ENCODE assay signal across 17 cellular contexts in genomic region chr3:146273721-146274407, GRCh38. TPM values are rescaled to one million over a fixed set of nuclear protein-coding genes. Genes with fewer than 3 reads are reported as not detected.
A peak's percentile ranks its signal among the peaks of the same experiment; 100 is the strongest.
DNase-seq lines count a peak whose midpoint lies in the region; ATAC-seq, FAIRE-seq and TF ChIP-seq lines count a peak whose summit lies in the region.
"Had no signal": no experiment of that assay in that cellular context is flagged by ENCODE, and none has a peak within 500 bp of the region (broad histone marks: within the 10 kb centered on the region; RNA-seq: fewer than 3 reads in every experiment).

No MANE protein-coding gene starts in this region.

- no peak overlapping the region for H3K18ac ChIP-seq in H1 (ENCODE audit: extremely low read depth, low read length)

- intact Hi-C loops in heart right ventricle (cut with DNase I) (no loop called here), Right ventricle myocardium inferior (cut with DNase I) (no loop called here), uterus (cut with DNase I; ENCODE audit: low total_unique reads) (no loop called here)
- intact Hi-C loops in activated CD4-positive, alpha-beta memory T cell treated with anti-CD3 and anti-CD28 coated beads for 36 hours (cut with micrococcal nuclease), result no loop called here

- POLR2A ChIA-PET in H1 (lab: Charles Lee; ENCODE audit: partially characterized antibody), result no interaction called here
- POLR2A ChIA-PET in activated CD4-positive, alpha-beta memory T cell treated with anti-CD3 and anti-CD28 coated beads for 36 hours (lab: Charles Lee), result no interaction called here

- H2AFZ ChIP-seq in H1 (ENCODE audit: low read length) (0 out of 2 replicates have a peak overlapping the region, but pooled peaks have one; percentile 27), osteoblast (ENCODE audit: low read length) (no peak overlapping the region)

- H3K79me2 ChIP-seq in H1 (ENCODE audit: control insufficient read depth in 1 of 2, insufficient read depth in 2 of 2, low read length in 2 of 2), result no peaks in the 10 kb centered on the region
- H3K79me2 ChIP-seq in osteoblast (ENCODE audit: insufficient read depth, low read length), result no peaks in the 10 kb centered on the region

- no peak overlapping the region for H4K91ac ChIP-seq in H1 (replicated peaks; ENCODE audit: insufficient read length, low read length)

- no peaks in the 10 kb centered on the region for H3K27me3 Mint-ChIP-seq in activated CD4-positive, alpha-beta memory T cell treated with anti-CD3 and anti-CD28 coated beads for 36 hours

- H2BK5ac ChIP-seq in H1 (ENCODE audit: low read depth, low read length), result no peak overlapping the region

- H3K4ac ChIP-seq in H1 (replicated peaks; ENCODE audit: insufficient read length, low read depth, low read length), result no peak overlapping the region

- CTCF ChIA-PET in H1 (lab: Charles Lee; ENCODE audit: partially characterized antibody), result interaction anchor here (0.6 kb wide), 1 partner anchor 498 kb away, joined by 3 read pairs; no protein-coding TSS in a partner anchor
- CTCF ChIA-PET in activated CD4-positive, alpha-beta memory T cell treated with anti-CD3 and anti-CD28 coated beads for 36 hours (lab: Charles Lee), result no interaction called here

- H3K4me1 ChIP-seq in heart right ventricle (peaks cover 0 to 32% (median 14%) of the 10 kb centered on the region in 9 donors), H1 (replicated peaks in 1 of 4; ENCODE audit: control insufficient read depth in 3 of 4, insufficient read depth in 4 of 4, low read length in 3 of 4) (no peaks in the 10 kb centered on the region), osteoblast (ENCODE audit: insufficient read depth, low read length) (peaks cover 38% of the 10 kb centered on the region), uterus (peaks cover 0 to 9% of the 10 kb centered on the region in 2 donors)
- H3K4me1 ChIP-seq: Caco-2 had no signal

- peak overlapping the region in 7 of 10 donors; percentile 14 to 75 (median 57) for H3K27ac ChIP-seq in heart right ventricle
- H3K27ac ChIP-seq in H1 (ENCODE audit: low read depth, low read length), result no peak overlapping the region
- peak overlapping the region; percentile 95 for H3K27ac ChIP-seq in osteoblast (ENCODE audit: low read depth, low read length)
- peak overlapping the region; percentile 60 to 74 for H3K27ac ChIP-seq in uterus
- H3K27ac ChIP-seq: C4-2B had no signal

- no peak overlapping the region for H2BK20ac ChIP-seq in H1 (ENCODE audit: low read length)

- H4K8ac ChIP-seq in H1 (ENCODE audit: extremely low read depth, insufficient read depth, low read length), result no peak overlapping the region

- H3K4me3 Mint-ChIP-seq in activated CD4-positive, alpha-beta memory T cell treated with anti-CD3 and anti-CD28 coated beads for 36 hours, result no peak overlapping the region

- H4K20me1 ChIP-seq in H1 (replicated peaks in 1 of 2; ENCODE audit: control insufficient read depth in 1 of 2, insufficient read depth in 2 of 2, low read length in 2 of 2), result no peaks in the 10 kb centered on the region
- H4K20me1 ChIP-seq in osteoblast (ENCODE audit: insufficient read depth, low read length), result no peaks in the 10 kb centered on the region

- WGBS in heart right ventricle, 2 donors, result 91 to 95% methylated on average over 6 of the region's 6 CpGs
- 91% methylated on average over 6 of the region's 6 CpGs; no CpG with 5 or more reads in 1 of the 2 experiments for WGBS in H1 (ENCODE audit: extremely low coverage in 1 of 2, insufficient coverage in 1 of 2, insufficient read length in 1 of 2, insufficient replicate concordance in 2 of 2, low coverage in 1 of 2, low lambda C conversion rate in 2 of 2, missing lambda C conversion rate in 1 of 2), 2 experiments

- no peak for FAIRE-seq in H1 (lab: Jason Lieb, UNC)
- FAIRE-seq: HepG2 had no signal

- H3K9me3 ChIP-seq in heart right ventricle, result no peaks in the 10 kb centered on the region
- H3K9me3 ChIP-seq in H1 (ENCODE audit: insufficient read depth in 2 of 2, low read depth in 1 of 2, low read length in 1 of 2), result no peaks in the 10 kb centered on the region
- H3K9me3 ChIP-seq in osteoblast (ENCODE audit: low read depth, low read length), result no peaks in the 10 kb centered on the region
- H3K9me3 ChIP-seq in uterus, result no peaks in the 10 kb centered on the region

- TF ChIP-seq EP300 in H1 (IDR thresholded peaks at IDR 0.05; ENCODE audit: borderline replicate concordance in 1 of 2, low read depth in 2 of 2, low read length in 2 of 2), result no peak

- no peak overlapping the region for H3K4me2 ChIP-seq in H1 (ENCODE audit: insufficient read depth in 1 of 2, low read depth in 2 of 2, low read length in 2 of 2)
- H3K4me2 ChIP-seq in osteoblast (ENCODE audit: insufficient read depth, low read length), result peak overlapping the region; percentile 33

- no peak for ATAC-seq in heart right ventricle
- no peak for ATAC-seq in Right ventricle myocardium inferior
- ATAC-seq in GM18519 (IDR thresholded peaks at IDR 0.05; ENCODE audit: low FRiP score, unreplicated experiment), result no peak
- ATAC-seq: HepG2 had no signal

- H3K23me2 ChIP-seq in H1 (ENCODE audit: low read depth, low read length), result no peaks in the 10 kb centered on the region

- TF ChIP-seq CTCF in heart right ventricle (IDR thresholded peaks at IDR 0.05) (no peak), H1 (IDR thresholded peaks at IDR 0.05; ENCODE audit: control extremely low read depth in 1 of 3, insufficient read depth in 1 of 3, low read depth in 1 of 3, low read length in 3 of 3) (no peak), osteoblast (IDR thresholded peaks at IDR 0.05; ENCODE audit: extremely low read depth, low read depth, low read length) (no peak), uterus (IDR thresholded peaks at IDR 0.05) (no peak)

- DNase-seq in heart right ventricle, result no peak
- no peak for DNase-seq in Right ventricle myocardium inferior (ENCODE audit: missing footprints)
- DNase-seq in H1 (ENCODE audit: low read depth in 1 of 2, low spot score in 2 of 2), result no peak
- no peak for DNase-seq in osteoblast (ENCODE audit: insufficient read length, low spot score, missing footprints)
- DNase-seq in uterus, result no peak
- DNase-seq in activated CD4-positive, alpha-beta memory T cell treated with anti-CD3 and anti-CD28 coated beads for 36 hours, result no peak
- DNase-seq in NCI-H748 (lab: John Stamatoyannopoulos, UW; ENCODE audit: unreplicated experiment), result no peak
- DNase-seq: 8988T, Caco-2, NCI-H1092 treated with DMSO at 0.1 percent for 48 hours, NCI-H1694, NCI-H446, NCI-H748 treated with DMSO at 0.1 percent for 48 hours had no signal

- no peaks in the 10 kb centered on the region for H3K4me1 Mint-ChIP-seq in activated CD4-positive, alpha-beta memory T cell treated with anti-CD3 and anti-CD28 coated beads for 36 hours (ENCODE audit: low read depth)

- H3K27me3 ChIP-seq in heart right ventricle (no peaks in the 10 kb centered on the region), H1 (replicated peaks in 1 of 4; ENCODE audit: control insufficient read depth in 3 of 4, extremely low read depth in 1 of 4, insufficient read depth in 3 of 4, low read length in 3 of 4) (no peaks in the 10 kb centered on the region), osteoblast (ENCODE audit: insufficient read depth, low read length) (no peaks in the 10 kb centered on the region), uterus (no peaks in the 10 kb centered on the region)
- H3K27me3 ChIP-seq: MG63 had no signal

- H3K9me3 Mint-ChIP-seq in activated CD4-positive, alpha-beta memory T cell treated with anti-CD3 and anti-CD28 coated beads for 36 hours, result no peaks in the 10 kb centered on the region

- no peak overlapping the region for H3K56ac ChIP-seq in H1 (replicated peaks; ENCODE audit: insufficient read length, low read depth, low read length)

- no peaks in the 10 kb centered on the region for H3K79me1 ChIP-seq in H1 (ENCODE audit: low read depth, low read length)

- H4K5ac ChIP-seq in H1 (ENCODE audit: insufficient read length, low read depth, low read length), result no peak overlapping the region

- H3K36me3 ChIP-seq in heart right ventricle, result no peaks in the 10 kb centered on the region
- H3K36me3 ChIP-seq in H1 (ENCODE audit: control insufficient read depth in 2 of 4, insufficient read depth in 4 of 4, low read length in 3 of 4), result no peaks in the 10 kb centered on the region
- H3K36me3 ChIP-seq in osteoblast (ENCODE audit: insufficient read depth, low read length), result no peaks in the 10 kb centered on the region
- H3K36me3 ChIP-seq in uterus, result no peaks in the 10 kb centered on the region
- H3K36me3 ChIP-seq: MG63 had no signal

- H3K4me3 ChIP-seq in heart right ventricle, result no peak overlapping the region
- H3K4me3 ChIP-seq in H1 (ENCODE audit: extremely low read depth in 1 of 4, insufficient read depth in 2 of 4, low read depth in 3 of 4, low read length in 4 of 4), result no peak overlapping the region
- H3K4me3 ChIP-seq in osteoblast (ENCODE audit: insufficient read depth, low read length), result no peak overlapping the region
- no peak overlapping the region for H3K4me3 ChIP-seq in uterus
- H3K4me3 ChIP-seq: MG63 had no signal

- H3K36me3 Mint-ChIP-seq in activated CD4-positive, alpha-beta memory T cell treated with anti-CD3 and anti-CD28 coated beads for 36 hours, result no peaks in the 10 kb centered on the region

- no peak overlapping the region for H3K27ac Mint-ChIP-seq in activated CD4-positive, alpha-beta memory T cell treated with anti-CD3 and anti-CD28 coated beads for 36 hours

- TF ChIP-seq RAD21 in H1 (IDR thresholded peaks at IDR 0.05 in 1 of 2, conservative IDR thresholded peaks at IDR 0.05 in 1 of 2; ENCODE audit: low read depth in 2 of 2, low read length in 2 of 2), result no peak

- no peak overlapping the region for H3K23ac ChIP-seq in H1 (ENCODE audit: insufficient read length)

- TF ChIP-seq POLR2A in H1 (IDR thresholded peaks at IDR 0.05; ENCODE audit: control extremely low read depth in 1 of 2, low read depth in 2 of 2, low read length in 2 of 2) (no peak), uterus (IDR thresholded peaks at IDR 0.05) (no peak)

- no peak overlapping the region for H3K14ac ChIP-seq in H1 (ENCODE audit: insufficient read length)

- no peak overlapping the region for H2AK5ac ChIP-seq in H1 (ENCODE audit: low read depth, low read length)

- H2BK15ac ChIP-seq in H1 (ENCODE audit: low read length), result no peak overlapping the region

- H2BK120ac ChIP-seq in H1 (replicated peaks; ENCODE audit: low read depth, low read length), result no peak overlapping the region

- no peak overlapping the region for H2BK12ac ChIP-seq in H1 (ENCODE audit: low read depth, low read length)

- no peak overlapping the region for H3K9ac ChIP-seq in H1 (replicated peaks in 1 of 4; ENCODE audit: extremely low read depth in 1 of 4, low read depth in 3 of 4, low read length in 3 of 4)

RNA-seq across cellular contexts. Expression of gene PLSCR4, which starts 23.0 kb away (rescaled TPM):
- total RNA-seq in heart right ventricle, result 10 to 100 TPM in 6 of 10 donors, 1 to 10 TPM in 4; 8.1 to 16.4 (median 12.0) TPM
- polyA plus RNA-seq in heart right ventricle, result 1 to 10 TPM; 4.6 to 9.5 TPM
- total RNA-seq in Right ventricle myocardium inferior, result 20.3 TPM
- 1.5 and 2.9 TPM in 2 replicates for total RNA-seq in H1 (2021; fragmentation: NEBNext Ultra II Directional; extraction: Animal tissue kit (Norgen Biotek cat#: 25700))
- polyA plus RNA-seq in H1 (2011; rRNA removed), result 1.1 and 1.8 TPM in 2 replicates
- polyA plus RNA-seq in H1 (2011; cell fraction: cytosol; rRNA removed), result 1.4 TPM
- polyA plus RNA-seq in H1 (2011; cell fraction: nucleus; rRNA removed), result 3.5 TPM
- polyA plus RNA-seq in H1 (2012, experiment 1 of 2), result 1.1 to 1.5 TPM (median 1.4 TPM) in 4 replicates
- 0.46 TPM for polyA plus RNA-seq in H1 (2012, experiment 2 of 2)
- 1.4 TPM for polyA plus RNA-seq in H1 (2013, experiment 1 of 2)
- 2.6 TPM for polyA plus RNA-seq in H1 (2013, experiment 2 of 2)
- 1.5 and 3.5 TPM in 2 replicates for polyA minus RNA-seq in H1 (2011; rRNA and poly(A)+ RNA removed)
- 1.8 TPM for polyA minus RNA-seq in H1 (2011; cell fraction: cytosol; rRNA and poly(A)+ RNA removed)
- 2.7 TPM for polyA minus RNA-seq in H1 (2011; cell fraction: nucleus; rRNA and poly(A)+ RNA removed)
- total RNA-seq in osteoblast, result 54.6 and 77.8 TPM in 2 replicates
- 100 to 1,000 TPM in 1 of 4 donors, 10 to 100 TPM in 3; 45.9 to 107 (median 67.8) TPM for total RNA-seq in uterus
- not detected for total RNA-seq in activated CD4-positive, alpha-beta memory T cell treated with anti-CD3 and anti-CD28 coated beads for 36 hours
